In the genomic region with DNA sequence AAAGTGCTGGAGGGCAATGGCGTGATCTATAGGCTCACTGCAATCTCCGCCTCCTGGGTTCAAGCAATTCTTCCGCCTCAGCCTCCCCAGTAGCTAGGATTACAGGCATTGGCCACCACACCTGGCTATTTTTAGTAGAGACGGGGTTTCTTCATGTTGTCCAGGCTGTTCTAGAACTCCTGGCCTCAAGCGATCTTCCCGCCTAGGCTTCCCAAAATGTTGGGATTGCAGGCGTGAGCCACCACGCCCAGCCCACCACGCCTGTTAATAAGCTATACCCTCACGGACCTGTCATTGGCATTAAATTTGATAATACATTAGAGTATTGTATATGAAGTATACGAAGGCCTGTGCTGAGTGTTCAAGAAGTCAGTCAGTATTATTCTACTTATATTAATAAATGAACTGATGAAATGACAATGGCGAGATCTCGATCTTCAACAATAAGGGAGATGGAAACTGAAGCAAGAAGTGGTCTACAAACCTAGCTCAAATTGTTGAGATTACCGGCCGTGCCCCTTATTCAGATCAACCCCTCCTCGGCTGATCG, we compare ENCODE assay signal across 8 cellular contexts. TPM values are rescaled to one million over a fixed set of nuclear protein-coding genes. Genes with fewer than 3 reads are reported as not detected.
DNase-seq lines count a peak whose midpoint lies in the region; ATAC-seq, FAIRE-seq and TF ChIP-seq lines count a peak whose summit lies in the region.

No MANE protein-coding gene starts in this region.

- DNase-seq in H54 (ENCODE audit: insufficient read length, low spot score) (no peak), T-helper 9 cell (no peak), globus pallidus (ENCODE audit: low spot score) (no peak), A172 (ENCODE audit: low spot score) (no peak), GM19239 (ENCODE audit: insufficient read length, low spot score) (no peak)
- no peak for DNase-seq in activated CD4-positive, alpha-beta memory T cell treated with anti-CD3 and anti-CD28 coated beads for 36 hours

- peak; percentile 36; the same call in 1 of the 2 replicates for TF ChIP-seq POLR2A in H54 (IDR thresholded peaks at IDR 0.05; ENCODE audit: low read depth, low read length)

- H3K4me3 Mint-ChIP-seq in activated CD4-positive, alpha-beta memory T cell treated with anti-CD3 and anti-CD28 coated beads for 36 hours: peak overlapping the region; percentile 90
- H3K4me3 Mint-ChIP-seq in stimulated activated memory B cell treated with anti-CD40 and anti-IgM and Interleukin-4, amounts not matched to agents 10 μg/mL and 1 μg/mL and 100 μg/mL, for 72 hours: peak overlapping the region; percentile 95

- no peaks in the 10 kb centered on the region for H3K27me3 Mint-ChIP-seq in activated CD4-positive, alpha-beta memory T cell treated with anti-CD3 and anti-CD28 coated beads for 36 hours
- no peaks in the 10 kb centered on the region for H3K27me3 Mint-ChIP-seq in stimulated activated memory B cell treated with anti-CD40 and anti-IgM and Interleukin-4, amounts not matched to agents 10 μg/mL and 1 μg/mL and 100 μg/mL, for 72 hours

- H3K4me1 Mint-ChIP-seq in activated CD4-positive, alpha-beta memory T cell treated with anti-CD3 and anti-CD28 coated beads for 36 hours (ENCODE audit: low read depth): peaks cover 19% of the 10 kb centered on the region
- H3K4me1 Mint-ChIP-seq in stimulated activated memory B cell treated with anti-CD40 and anti-IgM and Interleukin-4, amounts not matched to agents 10 μg/mL and 1 μg/mL and 100 μg/mL, for 72 hours: peaks cover 15% of the 10 kb centered on the region

- FAIRE-seq in H54 (lab: Jason Lieb, UNC): no peak
- FAIRE-seq in GM19239 (lab: Jason Lieb, UNC): no peak

- POLR2A ChIA-PET in activated CD4-positive, alpha-beta memory T cell treated with anti-CD3 and anti-CD28 coated beads for 36 hours (lab: Charles Lee): interaction anchor here (1.4 kb wide), 1 partner anchor 77 kb away, joined by 10 read pairs; the partner anchor contains the start of gene PPM1D

- CTCF ChIA-PET in activated CD4-positive, alpha-beta memory T cell treated with anti-CD3 and anti-CD28 coated beads for 36 hours (lab: Charles Lee): interaction anchor here (0.6 to 1.3 kb wide), 4 partner anchors 12 to 77 kb away, joined by 3 to 4 read pairs (median 3); partner anchors contain the start of gene PPM1D

- intact Hi-C loops in activated CD4-positive, alpha-beta memory T cell treated with anti-CD3 and anti-CD28 coated beads for 36 hours (cut with micrococcal nuclease): loop anchor here (2.0 to 5.0 kb wide), 2 partner anchors 76 to 285 kb away; partner anchors contain the start of genes PPM1D and USP32

- H3K9me3 Mint-ChIP-seq in activated CD4-positive, alpha-beta memory T cell treated with anti-CD3 and anti-CD28 coated beads for 36 hours: peaks cover 2% of the 10 kb centered on the region
- H3K9me3 Mint-ChIP-seq in stimulated activated memory B cell treated with anti-CD40 and anti-IgM and Interleukin-4, amounts not matched to agents 10 μg/mL and 1 μg/mL and 100 μg/mL, for 72 hours: peaks cover 5% of the 10 kb centered on the region

- H3K36me3 Mint-ChIP-seq in activated CD4-positive, alpha-beta memory T cell treated with anti-CD3 and anti-CD28 coated beads for 36 hours: no peaks in the 10 kb centered on the region
- peaks cover 1% of the 10 kb centered on the region for H3K36me3 Mint-ChIP-seq in stimulated activated memory B cell treated with anti-CD40 and anti-IgM and Interleukin-4, amounts not matched to agents 10 μg/mL and 1 μg/mL and 100 μg/mL, for 72 hours

- H3K4me3 ChIP-seq in iPS-11a (ENCODE audit: low read depth, low read length): peak overlapping the region; percentile 96

- no peak for ATAC-seq in stimulated activated memory B cell treated with anti-CD40 and anti-IgM and Interleukin-4, amounts not matched to agents 10 μg/mL and 1 μg/mL and 100 μg/mL, for 72 hours

- peak overlapping the region; percentile 39 for H3K27ac Mint-ChIP-seq in activated CD4-positive, alpha-beta memory T cell treated with anti-CD3 and anti-CD28 coated beads for 36 hours
- peak overlapping the region; percentile 87 for H3K27ac Mint-ChIP-seq in stimulated activated memory B cell treated with anti-CD40 and anti-IgM and Interleukin-4, amounts not matched to agents 10 μg/mL and 1 μg/mL and 100 μg/mL, for 72 hours

RNA-seq across cellular contexts. Expression of gene BCAS3, which starts 0.8 kb away (rescaled TPM):
- total RNA-seq in activated CD4-positive, alpha-beta memory T cell treated with anti-CD3 and anti-CD28 coated beads for 36 hours: 1 to 10 TPM; 6.8 to 7.1 TPM
- 31.0 and 91.2 TPM in 2 replicates for total RNA-seq in A172 (2014; rRNA removed; shearing (Covaris generic))
